Comparison of ENCODE assay signal across 9 cellular contexts in genomic region chr5:109455598-109456096, GRCh38. TPM values are rescaled to one million over a fixed set of nuclear protein-coding genes. Genes with fewer than 3 reads are reported as not detected.
DNase-seq lines count a peak whose midpoint lies in the region; ATAC-seq and TF ChIP-seq lines count a peak whose summit lies in the region.
"Had no signal": no experiment of that assay in that cellular context is flagged by ENCODE, and none has a peak within 500 bp of the region (broad histone marks: within the 10 kb centered on the region; RNA-seq: fewer than 3 reads in every experiment).

No MANE protein-coding gene starts in this region.

- DNase-seq in AG09319 (ENCODE audit: extremely low read depth, low read depth) (peak; percentile 69), SJCRH30 (peak; percentile 37 to 49), fibroblast of the conjunctiva (ENCODE audit: low read depth) (peak; percentile 83), renal cortical epithelial cell (ENCODE audit: low read depth) (peak; percentile 99), NCI-H146 (lab: John Stamatoyannopoulos, UW) (no peak), NCI-H1092 (lab: John Stamatoyannopoulos, UW) (no peak)
- DNase-seq: naive B cell had no signal

- H3K4me3 ChIP-seq in SJCRH30, result no peak overlapping the region

- no peaks in the 10 kb centered on the region for H3K9me3 ChIP-seq in SJCRH30 (replicated peaks)

- H3K36me3 ChIP-seq in SJCRH30, result no peaks in the 10 kb centered on the region

- H3K27me3 ChIP-seq in SJCRH30, result no peaks in the 10 kb centered on the region

- H3K4me1 ChIP-seq in SJCRH30, result no peaks in the 10 kb centered on the region

- ATAC-seq in GM18909 (IDR thresholded peaks at IDR 0.05; ENCODE audit: poor library complexity, unreplicated experiment) (peak; percentile 100), HG03095 (IDR thresholded peaks at IDR 0.05; ENCODE audit: unreplicated experiment) (peak; percentile 100)

- H3K27ac ChIP-seq in SJCRH30, result peak overlapping the region; percentile 3; the same call in 1 of the 2 replicates

- no peak for TF ChIP-seq CTCF in AG09319 (IDR thresholded peaks at IDR 0.05; ENCODE audit: low read depth, low read length)

RNA-seq across cellular contexts. Expression of gene PJA2, which starts 45.9 kb away (rescaled TPM):
- total RNA-seq in SJCRH30 (2014; rRNA removed; shearing (Covaris generic)), result 58.0 and 67.1 TPM in 2 replicates
- 78.7 and 139 TPM in 2 replicates for total RNA-seq in renal cortical epithelial cell

Comparison
In these comparisons a context has a peak if more than half of its experiments do, and no peak if none do; other contexts are left out.
1. DNase-seq: peak in AG09319 (single experiment), SJCRH30 (2 of 2), fibroblast of the conjunctiva (single experiment) and renal cortical epithelial cell (single experiment); none in NCI-H146 (single experiment) and NCI-H1092 (single experiment).